In genomic region chr10:51918921-51919325, GRCh38 we compare ENCODE assay signal across 13 cellular contexts.
DNase-seq lines count a peak whose midpoint lies in the region; ATAC-seq and TF ChIP-seq lines count a peak whose summit lies in the region.
"Had no signal": no experiment of that assay in that cellular context is flagged by ENCODE, and none has a peak within 500 bp of the region (broad histone marks: within the 10 kb centered on the region; RNA-seq: fewer than 3 reads in every experiment).

No MANE protein-coding gene starts in this region.

- TF ChIP-seq CTCF in left ventricle myocardium inferior (IDR thresholded peaks at IDR 0.05; ENCODE audit: borderline replicate concordance) (no peak), KMS-11 (conservative IDR thresholded peaks at IDR 0.05; ENCODE audit: low read depth, low read length) (no peak)

- H3K4me1 ChIP-seq in left ventricle myocardium inferior (peaks cover 9% of the 10 kb centered on the region), KMS-11 (ENCODE audit: low read depth, poor library complexity, severe bottlenecking) (peaks cover 14% of the 10 kb centered on the region), Karpas-422 (ENCODE audit: low read length) (no peaks in the 10 kb centered on the region)

- H3K9ac ChIP-seq in KMS-11, result no peak overlapping the region
- no peak overlapping the region for H3K9ac ChIP-seq in Karpas-422 (ENCODE audit: low read length)
- H3K9ac ChIP-seq: GM23248 had no signal

- H3K27me3 ChIP-seq in left ventricle myocardium inferior (ENCODE audit: low read depth) (no peaks in the 10 kb centered on the region), KMS-11 (ENCODE audit: insufficient read depth, low read depth) (no peaks in the 10 kb centered on the region), Karpas-422 (ENCODE audit: low read length) (no peaks in the 10 kb centered on the region)
- H3K27me3 ChIP-seq: tibial artery had no signal

- H3K27ac ChIP-seq in left ventricle myocardium inferior (replicated peaks), result no peak overlapping the region
- no peak overlapping the region; the same call in 1 of the 2 replicates for H3K27ac ChIP-seq in KMS-11
- no peak overlapping the region for H3K27ac ChIP-seq in Karpas-422 (ENCODE audit: low read length)
- H3K27ac ChIP-seq: GM23248, tibial artery had no signal

- H3K79me2 ChIP-seq in KMS-11 (ENCODE audit: insufficient read depth, low read depth) (no peaks in the 10 kb centered on the region), Karpas-422 (ENCODE audit: low read length) (no peaks in the 10 kb centered on the region)

- intact Hi-C loops in Right ventricle myocardium inferior (cut with DNase I), result no loop called here
- intact Hi-C loops in left ventricle myocardium inferior (cut with micrococcal nuclease), result no loop called here

- H3K4me3 ChIP-seq in left ventricle myocardium inferior, result no peak overlapping the region
- H3K4me3 ChIP-seq in KMS-11 (IDR thresholded peaks at IDR 0.05; ENCODE audit: insufficient read depth, low read depth, low read length), result no peak overlapping the region
- H3K4me3 ChIP-seq in Karpas-422 (ENCODE audit: low read length), result no peak overlapping the region
- H3K4me3 ChIP-seq: GM23248, tibial artery had no signal

- DNase-seq in Right ventricle myocardium inferior (ENCODE audit: missing footprints) (no peak), left ventricle myocardium inferior (no peak), inferior parietal cortex (ENCODE audit: extremely low spot score) (peak; percentile 39), superior temporal gyrus (ENCODE audit: extremely low spot score) (peak; percentile 61), Karpas-422 (no peak), COR-L47 (lab: John Stamatoyannopoulos, UW) (no peak)
- DNase-seq in stimulated activated CD4-positive, alpha-beta T cell treated with anti-CD3 and anti-CD28 coated beads, Interleukin-4, amount 100 ng/mL, for 1 hour, result no peak
- DNase-seq: 8988T; activated CD4-positive, alpha-beta T cell treated with anti-CD3 and anti-CD28 coated beads for 48 hours; GM23248; NCI-H2081; tibial artery had no signal

- peak overlapping the region; percentile 16; the same call in 1 of the 2 replicates for H3K4me2 ChIP-seq in KMS-11
- H3K4me2 ChIP-seq in Karpas-422 (ENCODE audit: low read depth, low read length, poor library complexity, severe bottlenecking), result no peak overlapping the region

- H3K36me3 ChIP-seq in left ventricle myocardium inferior (no peaks in the 10 kb centered on the region), KMS-11 (ENCODE audit: insufficient read depth) (no peaks in the 10 kb centered on the region), Karpas-422 (ENCODE audit: insufficient read depth, low read length) (no peaks in the 10 kb centered on the region)
- H3K36me3 ChIP-seq: tibial artery had no signal

- H3K9me3 ChIP-seq in left ventricle myocardium inferior (replicated peaks) (peaks cover under 1% of the 10 kb centered on the region), Karpas-422 (ENCODE audit: low read length) (no peaks in the 10 kb centered on the region)
- H3K9me3 ChIP-seq: tibial artery had no signal

- H2AFZ ChIP-seq in KMS-11 (ENCODE audit: low read depth), result peak overlapping the region; percentile 30; the same call in 1 of the 2 replicates
- no peak overlapping the region for H2AFZ ChIP-seq in Karpas-422 (ENCODE audit: low read length)
- H2AFZ ChIP-seq: GM23248 had no signal

- no peaks in the 10 kb centered on the region for H4K20me1 ChIP-seq in KMS-11 (ENCODE audit: insufficient read depth)
- no peaks in the 10 kb centered on the region for H4K20me1 ChIP-seq in Karpas-422 (ENCODE audit: insufficient read depth, low read depth, low read length)

- H3K9me2 ChIP-seq in Karpas-422 (replicated peaks; ENCODE audit: insufficient read depth, low read length), result no peaks in the 10 kb centered on the region

- ATAC-seq in Right ventricle myocardium inferior, result peak; percentile 16

Comparison
In these comparisons a context has a peak if more than half of its experiments do, and no peak if none do; other contexts are left out.
1. DNase-seq: peak in inferior parietal cortex (single experiment) and superior temporal gyrus (single experiment); none in Right ventricle myocardium inferior (single experiment), left ventricle myocardium inferior (single experiment), Karpas-422 (single experiment), stimulated activated CD4-positive, alpha-beta T cell treated with anti-CD3 and anti-CD28 coated beads, Interleukin-4, amount 100 ng/mL, for 1 hour (single experiment) and COR-L47 (single experiment).